ENCODE assay signal across 25 cellular contexts in genomic region chr6:146859206-146859605, GRCh38.
"Had no signal": no experiment of that assay in that cellular context is flagged by ENCODE, and none has a peak within 500 bp of the region (broad histone marks: within the 10 kb centered on the region; RNA-seq: fewer than 3 reads in every experiment).

No MANE protein-coding gene starts in this region.

- H3K36me3 ChIP-seq: neural progenitor cell, pancreas, right lobe of liver, sigmoid colon, stomach, thoracic aorta, thyroid gland, transverse colon, upper lobe of left lung, vagina had no signal

- H3K27me3 ChIP-seq: neural progenitor cell, pancreas, right lobe of liver, sigmoid colon, stomach, thyroid gland, transverse colon, upper lobe of left lung, vagina had no signal

- H3K9me3 ChIP-seq: pancreas, psoas muscle, right lobe of liver, sigmoid colon, stomach, thoracic aorta, thyroid gland, transverse colon, upper lobe of left lung, vagina had no signal

- H2AFZ ChIP-seq: neural progenitor cell had no signal

- H3K27ac ChIP-seq: neural progenitor cell, pancreas, psoas muscle, right lobe of liver, sigmoid colon, thoracic aorta, transverse colon, upper lobe of left lung, vagina had no signal

- DNase-seq: naive thymus-derived CD4-positive, alpha-beta T cell; natural killer cell; occipital lobe; pancreas; posterior cingulate gyrus; psoas muscle; right cardiac atrium; right lobe of liver; sigmoid colon; small intestine; stimulated activated CD4-positive, alpha-beta T cell treated with anti-CD3 and anti-CD28 coated beads, Interleukin-15, amount 100 ng/mL, for 24 hours; stimulated activated CD4-positive, alpha-beta T cell treated with anti-CD3 and anti-CD28 coated beads, Interleukin-2, amount 100 ng/mL, for 24 hours; stimulated activated CD4-positive, alpha-beta T cell treated with anti-CD3 and anti-CD28 coated beads, Interleukin-2, amount 100 ng/mL, for 48 hours; stimulated activated CD4-positive, alpha-beta T cell treated with anti-CD3 and anti-CD28 coated beads, Interleukin-4, amount 100 ng/mL, for 24 hours; stimulated activated naive B cell treated with anti-CD40 and anti-IgM and Interleukin-4, amounts not matched to agents 10 μg/mL and 1 μg/mL and 100 μg/mL, for 72 hours; stimulated activated naive CD4-positive, alpha-beta T cell treated with Interleukin-2 at 50 U/mL for 16 hours; stomach; thyroid gland; transverse colon; upper lobe of left lung had no signal

- H3K9ac ChIP-seq: neural progenitor cell had no signal

- H3K4me2 ChIP-seq: neural progenitor cell had no signal

- ATAC-seq: naive thymus-derived CD4-positive, alpha-beta T cell; natural killer cell; pancreas; psoas muscle; right cardiac atrium; right lobe of liver; stimulated activated effector memory CD8-positive, alpha-beta T cell treated with anti-CD3 and anti-CD28 coated beads, Interleukin-12 subunit alpha, Interleukin-12 subunit beta, amount 100 ng/mL, for 72 hours; stimulated activated naive B cell treated with anti-CD40 and anti-IgM and Interleukin-4, amounts not matched to agents 10 μg/mL and 1 μg/mL and 100 μg/mL, for 72 hours had no signal

- H3K4me3 ChIP-seq: neural progenitor cell, pancreas, psoas muscle, right lobe of liver, sigmoid colon, stomach, thoracic aorta, thyroid gland, transverse colon, upper lobe of left lung, vagina had no signal

- FAIRE-seq: urothelium cell line had no signal

- H3K4me1 ChIP-seq: pancreas, psoas muscle, vagina had no signal
